Comparison of ENCODE assay signal across 39 cellular contexts in genomic region chr6:19375613-19376012, GRCh38.
"Had no signal": no experiment of that assay in that cellular context is flagged by ENCODE, and none has a peak within 500 bp of the region (broad histone marks: within the 10 kb centered on the region; RNA-seq: fewer than 3 reads in every experiment).

No MANE protein-coding gene starts in this region.

- H3K27me3 ChIP-seq: adrenal gland, ascending aorta, body of pancreas, brain microvascular endothelial cell, breast epithelium, cardiac muscle cell had no signal

- H3K9me3 ChIP-seq: adrenal gland, ascending aorta, body of pancreas, breast epithelium had no signal

- H3K9me3 Mint-ChIP-seq: activated naive CD4-positive, alpha-beta T cell treated with anti-CD3 and anti-CD28 coated beads, Interleukin-2, amount 10 ng/mL, durations not matched to agents 7 days and 5 days; activated naive CD4-positive, alpha-beta T cell treated with anti-CD3 and anti-CD28 coated beads, Interleukin-2, amount 50 U/mL, for 24 hours; activated naive CD8-positive, alpha-beta T cell treated with anti-CD3 and anti-CD28 coated beads for 36 hours; activated T-cell treated with anti-CD3 and anti-CD28 coated beads, Interleukin-2, amount 50 U/mL, for 24 hours had no signal

- H3K4me1 Mint-ChIP-seq: activated naive CD4-positive, alpha-beta T cell treated with anti-CD3 and anti-CD28 coated beads, Interleukin-2, amount 10 ng/mL, durations not matched to agents 7 days and 5 days; activated naive CD4-positive, alpha-beta T cell treated with anti-CD3 and anti-CD28 coated beads, Interleukin-2, amount 50 U/mL, for 24 hours; activated naive CD8-positive, alpha-beta T cell treated with anti-CD3 and anti-CD28 coated beads for 36 hours; activated naive CD8-positive, alpha-beta T cell treated with anti-CD3 and anti-CD28 coated beads, Interleukin-2, amount 10 ng/mL, durations not matched to agents 7 days and 5 days; activated naive CD8-positive, alpha-beta T cell treated with anti-CD3 and anti-CD28 coated beads, Interleukin-2, amount 50 U/mL, for 24 hours; activated T-helper 17 cell treated with anti-CD3 and anti-CD28 coated beads, Interleukin-2, amount 50 U/mL, for 72 hours; central memory CD8-positive, alpha-beta T cell had no signal

- H3K36me3 ChIP-seq: adrenal gland, ascending aorta, brain microvascular endothelial cell, breast epithelium, cardiac muscle cell had no signal

- H3K27ac Mint-ChIP-seq: activated naive CD4-positive, alpha-beta T cell treated with anti-CD3 and anti-CD28 coated beads for 36 hours; activated naive CD4-positive, alpha-beta T cell treated with anti-CD3 and anti-CD28 coated beads, Interleukin-2, amount 10 ng/mL, durations not matched to agents 7 days and 5 days; activated naive CD4-positive, alpha-beta T cell treated with anti-CD3 and anti-CD28 coated beads, Interleukin-2, amount 50 U/mL, for 24 hours; activated naive CD4-positive, alpha-beta T cell treated with anti-CD3 and anti-CD28 coated beads, Interleukin-2, amount 50 U/mL, for 72 hours; activated naive CD8-positive, alpha-beta T cell; activated naive CD8-positive, alpha-beta T cell treated with anti-CD3 and anti-CD28 coated beads for 36 hours; activated naive CD8-positive, alpha-beta T cell treated with anti-CD3 and anti-CD28 coated beads, Interleukin-2, amount 10 ng/mL, durations not matched to agents 7 days and 5 days; activated naive CD8-positive, alpha-beta T cell treated with anti-CD3 and anti-CD28 coated beads, Interleukin-2, amount 50 U/mL, for 24 hours; activated T-cell treated with anti-CD3 and anti-CD28 coated beads, Interleukin-2, amount 50 U/mL, for 24 hours; activated T-cell treated with anti-CD3 and anti-CD28 coated beads, Interleukin-2, amount 50 U/mL, for 72 hours; activated T-helper 1 cell treated with anti-CD3 and anti-CD28 coated beads, Interleukin-12 subunit alpha, Interleukin-12 subunit beta, Interleukin-2, Interleukin-4 antibody, amounts not matched to agents 30 ng/mL and 10 ng/mL and 1 ng/mL, durations not matched to agents 14 hours and 24 hours and 36 hours; activated T-helper 17 cell treated with anti-CD3 and anti-CD28 coated beads, Interleukin-2, amount 50 U/mL, for 72 hours; activated T-helper 2 cell treated with anti-CD3 and anti-CD28 coated beads, Interferon-gamma antibody, Interleukin-2, Interleukin-4, amounts not matched to agents 10 μg/mL and 5 μg/mL and 100 μg/mL, durations not matched to agents 14 hours and 24 hours and 36 hours; brain had no signal

- H3K4me3 ChIP-seq: adrenal gland, ascending aorta, body of pancreas, breast epithelium, cardiac muscle cell had no signal

- H3K4me3 Mint-ChIP-seq: activated naive CD4-positive, alpha-beta T cell treated with anti-CD3 and anti-CD28 coated beads for 36 hours; activated naive CD4-positive, alpha-beta T cell treated with anti-CD3 and anti-CD28 coated beads, Interleukin-2, amount 10 ng/mL, durations not matched to agents 7 days and 5 days; activated naive CD4-positive, alpha-beta T cell treated with anti-CD3 and anti-CD28 coated beads, Interleukin-2, amount 50 U/mL, for 24 hours; activated naive CD8-positive, alpha-beta T cell; activated naive CD8-positive, alpha-beta T cell treated with anti-CD3 and anti-CD28 coated beads for 36 hours; activated naive CD8-positive, alpha-beta T cell treated with anti-CD3 and anti-CD28 coated beads, Interleukin-2, amount 10 ng/mL, durations not matched to agents 7 days and 5 days; activated naive CD8-positive, alpha-beta T cell treated with anti-CD3 and anti-CD28 coated beads, Interleukin-2, amount 50 U/mL, for 24 hours; activated T-cell treated with anti-CD3 and anti-CD28 coated beads, Interleukin-2, amount 50 U/mL, for 24 hours; activated T-cell treated with anti-CD3 and anti-CD28 coated beads, Interleukin-2, amount 50 U/mL, for 4 hours; activated T-cell treated with anti-CD3 and anti-CD28 coated beads, Interleukin-2, amount 50 U/mL, for 72 hours; activated T-helper 1 cell treated with anti-CD3 and anti-CD28 coated beads, Interleukin-12 subunit alpha, Interleukin-12 subunit beta, Interleukin-2, Interleukin-4 antibody, amounts not matched to agents 30 ng/mL and 10 ng/mL and 1 ng/mL, durations not matched to agents 14 hours and 24 hours and 36 hours; activated T-helper 17 cell treated with anti-CD3 and anti-CD28 coated beads, Interleukin-2, amount 50 U/mL, for 72 hours; brain; central memory CD8-positive, alpha-beta T cell had no signal

- H3K4me1 ChIP-seq: adrenal gland, ascending aorta, body of pancreas, breast epithelium had no signal

- DNase-seq: activated effector memory CD4-positive, alpha-beta T cell treated with anti-CD3 and anti-CD28 coated beads, Interleukin-2, amount 50 U/mL, for 16 hours; activated effector memory CD4-positive, alpha-beta T cell treated with Interleukin-2 at 50 U/mL for 16 hours; activated gamma-delta T cell; activated gamma-delta T cell treated with Interleukin-2 at 50 U/mL for 16 hours; activated naive CD4-positive, alpha-beta T cell; activated naive CD4-positive, alpha-beta T cell treated with anti-CD3 and anti-CD28 coated beads for 36 hours; activated naive CD4-positive, alpha-beta T cell treated with anti-CD3 and anti-CD28 coated beads, Interleukin-2, amount 10 ng/mL, durations not matched to agents 7 days and 5 days; activated naive CD4-positive, alpha-beta T cell treated with anti-CD3 and anti-CD28 coated beads, Interleukin-2, amount 50 U/mL, for 16 hours; activated naive CD4-positive, alpha-beta T cell treated with Interleukin-2 at 50 U/mL for 16 hours; activated naive CD8-positive, alpha-beta T cell treated with anti-CD3 and anti-CD28 coated beads for 36 hours; activated naive CD8-positive, alpha-beta T cell treated with anti-CD3 and anti-CD28 coated beads, Interleukin-2, amount 10 ng/mL, durations not matched to agents 7 days and 5 days; activated naive CD8-positive, alpha-beta T cell treated with anti-CD3 and anti-CD28 coated beads, Interleukin-2, amount 50 U/mL, for 24 hours; activated T-cell treated with anti-CD3 and anti-CD28 coated beads, Interleukin-2, amount 50 U/mL, for 24 hours; activated T-cell treated with anti-CD3 and anti-CD28 coated beads, Interleukin-2, amount 50 U/mL, for 4 hours; activated T-cell treated with anti-CD3 and anti-CD28 coated beads, Interleukin-2, amount 50 U/mL, for 48 hours; activated T-cell treated with anti-CD3 and anti-CD28 coated beads, Interleukin-2, amount 50 U/mL, for 72 hours; adrenal gland; amniotic stem cell; amygdala; anterior cingulate cortex; aorta; body of pancreas; brain microvascular endothelial cell; caudate nucleus; central memory CD4-positive, alpha-beta T cell; cerebellar nuclear complex had no signal

- H3K27ac ChIP-seq: adrenal gland, ascending aorta, body of pancreas, brain microvascular endothelial cell, breast epithelium, cardiac muscle cell had no signal

- H3K27me3 Mint-ChIP-seq: activated naive CD4-positive, alpha-beta T cell treated with anti-CD3 and anti-CD28 coated beads, Interleukin-2, amount 10 ng/mL, durations not matched to agents 7 days and 5 days; activated naive CD4-positive, alpha-beta T cell treated with anti-CD3 and anti-CD28 coated beads, Interleukin-2, amount 50 U/mL, for 24 hours; activated naive CD8-positive, alpha-beta T cell; activated naive CD8-positive, alpha-beta T cell treated with anti-CD3 and anti-CD28 coated beads for 36 hours; activated naive CD8-positive, alpha-beta T cell treated with anti-CD3 and anti-CD28 coated beads, Interleukin-2, amount 10 ng/mL, durations not matched to agents 7 days and 5 days; activated naive CD8-positive, alpha-beta T cell treated with anti-CD3 and anti-CD28 coated beads, Interleukin-2, amount 50 U/mL, for 24 hours; activated T-cell treated with anti-CD3 and anti-CD28 coated beads, Interleukin-2, amount 50 U/mL, for 24 hours; activated T-helper 17 cell treated with anti-CD3 and anti-CD28 coated beads, Interleukin-2, amount 50 U/mL, for 72 hours; central memory CD8-positive, alpha-beta T cell had no signal

- FAIRE-seq: astrocyte, bronchial epithelial cell had no signal

- H3K36me3 Mint-ChIP-seq: activated naive CD4-positive, alpha-beta T cell treated with anti-CD3 and anti-CD28 coated beads, Interleukin-2, amount 10 ng/mL, durations not matched to agents 7 days and 5 days; activated naive CD4-positive, alpha-beta T cell treated with anti-CD3 and anti-CD28 coated beads, Interleukin-2, amount 50 U/mL, for 24 hours; activated naive CD4-positive, alpha-beta T cell treated with anti-CD3 and anti-CD28 coated beads, Interleukin-2, amount 50 U/mL, for 72 hours; activated naive CD8-positive, alpha-beta T cell; activated naive CD8-positive, alpha-beta T cell treated with anti-CD3 and anti-CD28 coated beads for 36 hours; activated naive CD8-positive, alpha-beta T cell treated with anti-CD3 and anti-CD28 coated beads, Interleukin-2, amount 10 ng/mL, durations not matched to agents 7 days and 5 days; brain had no signal

- ATAC-seq: activated naive CD4-positive, alpha-beta T cell treated with anti-CD3 and anti-CD28 coated beads, Interleukin-2, amount 50 U/mL, for 72 hours; activated naive CD8-positive, alpha-beta T cell treated with anti-CD3 and anti-CD28 coated beads, Interleukin-2, amount 50 U/mL, for 24 hours; activated T-cell treated with anti-CD3 and anti-CD28 coated beads, Interleukin-2, amount 50 U/mL, for 4 hours; activated T-cell treated with anti-CD3 and anti-CD28 coated beads, Interleukin-2, amount 50 U/mL, for 72 hours; activated T-helper 17 cell treated with anti-CD3 and anti-CD28 coated beads, Interleukin-2, amount 50 U/mL, for 72 hours; body of pancreas had no signal
